ENCODE assay signal across 19 cellular contexts in genomic region chr9:123871781-123872180, GRCh38. TPM values are rescaled to one million over a fixed set of nuclear protein-coding genes. Genes with fewer than 3 reads are reported as not detected.
DNase-seq lines count a peak whose midpoint lies in the region; FAIRE-seq and TF ChIP-seq lines count a peak whose summit lies in the region.
"Had no signal": no experiment of that assay in that cellular context is flagged by ENCODE, and none has a peak within 500 bp of the region (broad histone marks: within the 10 kb centered on the region; RNA-seq: fewer than 3 reads in every experiment).

No MANE protein-coding gene starts in this region.

- no peak for FAIRE-seq in GM19239 (lab: Jason Lieb, UNC)
- FAIRE-seq: pancreas had no signal

- DNase-seq in EH (ENCODE audit: low read depth): peak; percentile 11
- DNase-seq in RPMI7951 (ENCODE audit: low read depth): peak; percentile 29
- DNase-seq in head of caudate nucleus: peak in 38 of 42 donors; percentile 8 to 71 (median 40)
- peak; percentile 4 for DNase-seq in occipital lobe (lab: John Stamatoyannopoulos, UW)
- DNase-seq in GM19239 (ENCODE audit: insufficient read length, low spot score): no peak
- no peak for DNase-seq in foreskin melanocyte
- DNase-seq in erythroblast (lab: John Stamatoyannopoulos, UW): no peak
- DNase-seq in stimulated activated naive CD4-positive, alpha-beta T cell (lab: John Stamatoyannopoulos, UW): no peak
- DNase-seq: activated CD4-positive, alpha-beta T cell treated with anti-CD3 and anti-CD28 coated beads for 1 hour; activated naive CD4-positive, alpha-beta T cell treated with anti-CD3 and anti-CD28 coated beads for 36 hours; activated T-cell treated with anti-CD3 and anti-CD28 coated beads, Interleukin-2, amount 50 U/mL, for 48 hours; amniotic stem cell; islet precursor cell; mammary epithelial cell; MV-4-11; naive B cell; NCI-H1694; pancreas; SIG-M5 had no signal

- TF ChIP-seq POLR2A in erythroblast (IDR thresholded peaks at IDR 0.05; ENCODE audit: low read length): no peak

- intact Hi-C loops in head of caudate nucleus (cut with DNase I): no loop called here

RNA-seq across cellular contexts. Expression of gene DENND1A, which starts 58.1 kb away (rescaled TPM):
- 14.4 and 24.0 TPM in 2 replicates for total RNA-seq in RPMI7951 (2014; rRNA removed; shearing (Covaris generic))
- total RNA-seq in occipital lobe: 37.3 TPM

Comparison
In these comparisons a context has a peak if more than half of its experiments do, and no peak if none do; other contexts are left out.
1. DNase-seq: peak in EH (single experiment), RPMI7951 (single experiment), head of caudate nucleus (38 of 42) and occipital lobe (single experiment); none in GM19239 (single experiment), foreskin melanocyte (single experiment), erythroblast (0 of 2) and stimulated activated naive CD4-positive, alpha-beta T cell (0 of 6).